In the genomic region with DNA sequence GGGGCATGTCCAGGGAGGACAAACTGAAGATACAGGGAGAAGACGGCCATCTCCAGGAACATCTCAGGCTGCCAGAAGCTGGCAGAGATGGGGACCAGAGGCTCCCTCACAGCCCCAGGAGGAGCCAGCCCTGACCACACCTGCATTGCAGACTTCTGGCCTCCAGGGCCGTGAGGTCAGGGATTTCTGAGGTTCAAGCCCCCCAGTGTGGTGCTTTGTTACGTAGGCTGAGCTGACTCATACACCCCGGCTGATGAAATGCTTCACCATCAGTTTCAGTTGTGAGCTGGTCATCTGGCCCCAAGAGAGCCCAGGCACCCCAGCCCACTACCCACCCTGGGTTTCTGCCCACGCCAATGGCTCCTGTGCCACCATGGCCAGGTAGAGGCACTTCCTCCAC, we compare ENCODE assay signal across 3 cellular contexts.
TF ChIP-seq lines count a peak whose summit lies in the region.

No MANE protein-coding gene starts in this region.

TF ChIP-seq in IMR-90, 13 proteins besides CTCF, POLR2A, EP300 and RAD21:
- TF ChIP-seq NFE2L2 (IDR thresholded peaks at IDR 0.05; ENCODE audit: low read depth, low read length) (no peak), MAZ (IDR thresholded peaks at IDR 0.05; ENCODE audit: borderline replicate concordance, low read depth, low read length) (no peak), CEBPB (IDR thresholded peaks at IDR 0.05; ENCODE audit: low read depth, low read length) (no peak), FOS (IDR thresholded peaks at IDR 0.05; ENCODE audit: low read depth, low read length) (no peak), RCOR1 (IDR thresholded peaks at IDR 0.05; ENCODE audit: insufficient replicate concordance, low read length) (no peak), MXI1 (IDR thresholded peaks at IDR 0.05; ENCODE audit: borderline replicate concordance, low read depth, low read length) (no peak), SMC3 (IDR thresholded peaks at IDR 0.05; ENCODE audit: low read depth, low read length) (no peak)
- TF ChIP-seq, protein P1, sequence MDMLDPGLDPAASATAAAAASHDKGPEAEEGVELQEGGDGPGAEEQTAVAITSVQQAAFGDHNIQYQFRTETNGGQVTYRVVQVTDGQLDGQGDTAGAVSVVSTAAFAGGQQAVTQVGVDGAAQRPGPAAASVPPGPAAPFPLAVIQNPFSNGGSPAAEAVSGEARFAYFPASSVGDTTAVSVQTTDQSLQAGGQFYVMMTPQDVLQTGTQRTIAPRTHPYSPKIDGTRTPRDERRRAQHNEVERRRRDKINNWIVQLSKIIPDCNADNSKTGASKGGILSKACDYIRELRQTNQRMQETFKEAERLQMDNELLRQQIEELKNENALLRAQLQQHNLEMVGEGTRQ (IDR thresholded peaks at IDR 0.05; ENCODE audit: low read depth, low read length): no peak
- TF ChIP-seq, protein P2, sequence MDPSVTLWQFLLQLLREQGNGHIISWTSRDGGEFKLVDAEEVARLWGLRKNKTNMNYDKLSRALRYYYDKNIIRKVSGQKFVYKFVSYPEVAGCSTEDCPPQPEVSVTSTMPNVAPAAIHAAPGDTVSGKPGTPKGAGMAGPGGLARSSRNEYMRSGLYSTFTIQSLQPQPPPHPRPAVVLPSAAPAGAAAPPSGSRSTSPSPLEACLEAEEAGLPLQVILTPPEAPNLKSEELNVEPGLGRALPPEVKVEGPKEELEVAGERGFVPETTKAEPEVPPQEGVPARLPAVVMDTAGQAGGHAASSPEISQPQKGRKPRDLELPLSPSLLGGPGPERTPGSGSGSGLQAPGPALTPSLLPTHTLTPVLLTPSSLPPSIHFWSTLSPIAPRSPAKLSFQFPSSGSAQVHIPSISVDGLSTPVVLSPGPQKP (IDR thresholded peaks at IDR 0.05; ENCODE audit: borderline replicate concordance, low read depth, low read length): no peak
TF ChIP-seq in IMR-90: peak in this region for 0.

TF ChIP-seq in GM12878, 131 proteins besides CTCF, POLR2A, EP300 and RAD21:
- TF ChIP-seq HDAC2 (IDR thresholded peaks at IDR 0.05) (no peak), ZBTB33 (IDR thresholded peaks at IDR 0.05) (no peak), ZNF622 (IDR thresholded peaks at IDR 0.05) (no peak), CEBPB (IDR thresholded peaks at IDR 0.05; ENCODE audit: borderline replicate concordance in 1 of 2, low read depth in 2 of 2, low read length in 2 of 2) (no peak), IKZF2 (IDR thresholded peaks at IDR 0.05) (no peak), MYC (IDR thresholded peaks at IDR 0.05; ENCODE audit: insufficient read depth, insufficient read length, insufficient replicate concordance, low read length, severe bottlenecking) (no peak), BCLAF1 (IDR thresholded peaks at IDR 0.05) (no peak), SPI1 (IDR thresholded peaks at IDR 0.05; ENCODE audit: borderline replicate concordance, insufficient read depth, low read depth, low read length) (no peak)
- TF ChIP-seq, protein P2 (IDR thresholded peaks at IDR 0.05; ENCODE audit: low read depth, low read length): no peak
- TF ChIP-seq, protein P3, sequence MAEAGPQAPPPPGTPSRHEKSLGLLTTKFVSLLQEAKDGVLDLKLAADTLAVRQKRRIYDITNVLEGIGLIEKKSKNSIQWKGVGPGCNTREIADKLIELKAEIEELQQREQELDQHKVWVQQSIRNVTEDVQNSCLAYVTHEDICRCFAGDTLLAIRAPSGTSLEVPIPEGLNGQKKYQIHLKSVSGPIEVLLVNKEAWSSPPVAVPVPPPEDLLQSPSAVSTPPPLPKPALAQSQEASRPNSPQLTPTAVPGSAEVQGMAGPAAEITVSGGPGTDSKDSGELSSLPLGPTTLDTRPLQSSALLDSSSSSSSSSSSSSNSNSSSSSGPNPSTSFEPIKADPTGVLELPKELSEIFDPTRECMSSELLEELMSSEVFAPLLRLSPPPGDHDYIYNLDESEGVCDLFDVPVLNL (IDR thresholded peaks at IDR 0.05; ENCODE audit: low read depth, low read length): no peak

TF ChIP-seq in neural cell, 6 proteins besides CTCF, POLR2A, EP300 and RAD21:
- no peak for TF ChIP-seq EZH2 (IDR thresholded peaks at IDR 0.05; ENCODE audit: borderline replicate concordance, insufficient read depth, low read length, poor library complexity, severe bottlenecking)
- no peak for TF ChIP-seq MXI1 (conservative IDR thresholded peaks at IDR 0.05; ENCODE audit: poor library complexity, severe bottlenecking)
- TF ChIP-seq SMC3 (conservative IDR thresholded peaks at IDR 0.05; ENCODE audit: poor library complexity): no peak
